1 cellular context compared by ENCODE assay signal in the genomic region with DNA sequence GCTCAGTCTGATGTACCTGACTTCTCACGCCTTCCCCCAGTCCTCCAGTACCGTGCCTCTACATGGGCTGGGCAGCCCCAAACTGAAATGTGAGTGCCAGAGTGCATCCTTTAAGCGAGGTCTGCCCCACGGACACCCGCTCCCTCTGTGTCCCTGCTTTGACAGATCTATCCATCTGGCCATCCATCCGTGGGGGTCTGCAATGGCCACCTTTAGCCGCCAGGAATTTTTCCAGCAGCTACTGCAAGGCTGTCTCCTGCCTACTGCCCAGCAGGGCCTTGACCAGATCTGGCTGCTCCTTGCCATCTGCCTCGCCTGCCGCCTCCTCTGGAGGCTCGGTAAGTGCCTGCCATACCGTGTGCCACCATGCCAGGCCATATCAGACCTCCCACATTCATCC.
TF ChIP-seq lines count a peak whose summit lies in the region.

No MANE protein-coding gene starts in this region.

TF ChIP-seq in GM12878, 131 proteins besides CTCF, POLR2A, EP300 and RAD21:
- TF ChIP-seq, protein P1, sequence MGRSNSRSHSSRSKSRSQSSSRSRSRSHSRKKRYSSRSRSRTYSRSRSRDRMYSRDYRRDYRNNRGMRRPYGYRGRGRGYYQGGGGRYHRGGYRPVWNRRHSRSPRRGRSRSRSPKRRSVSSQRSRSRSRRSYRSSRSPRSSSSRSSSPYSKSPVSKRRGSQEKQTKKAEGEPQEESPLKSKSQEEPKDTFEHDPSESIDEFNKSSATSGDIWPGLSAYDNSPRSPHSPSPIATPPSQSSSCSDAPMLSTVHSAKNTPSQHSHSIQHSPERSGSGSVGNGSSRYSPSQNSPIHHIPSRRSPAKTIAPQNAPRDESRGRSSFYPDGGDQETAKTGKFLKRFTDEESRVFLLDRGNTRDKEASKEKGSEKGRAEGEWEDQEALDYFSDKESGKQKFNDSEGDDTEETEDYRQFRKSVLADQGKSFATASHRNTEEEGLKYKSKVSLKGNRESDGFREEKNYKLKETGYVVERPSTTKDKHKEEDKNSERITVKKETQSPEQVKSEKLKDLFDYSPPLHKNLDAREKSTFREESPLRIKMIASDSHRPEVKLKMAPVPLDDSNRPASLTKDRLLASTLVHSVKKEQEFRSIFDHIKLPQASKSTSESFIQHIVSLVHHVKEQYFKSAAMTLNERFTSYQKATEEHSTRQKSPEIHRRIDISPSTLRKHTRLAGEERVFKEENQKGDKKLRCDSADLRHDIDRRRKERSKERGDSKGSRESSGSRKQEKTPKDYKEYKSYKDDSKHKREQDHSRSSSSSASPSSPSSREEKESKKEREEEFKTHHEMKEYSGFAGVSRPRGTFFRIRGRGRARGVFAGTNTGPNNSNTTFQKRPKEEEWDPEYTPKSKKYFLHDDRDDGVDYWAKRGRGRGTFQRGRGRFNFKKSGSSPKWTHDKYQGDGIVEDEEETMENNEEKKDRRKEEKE (IDR thresholded peaks at IDR 0.05): no peak
- no peak for TF ChIP-seq PML (IDR thresholded peaks at IDR 0.05; ENCODE audit: low read length)
- no peak for TF ChIP-seq IKZF2 (IDR thresholded peaks at IDR 0.05)
- TF ChIP-seq NFXL1 (IDR thresholded peaks at IDR 0.05; ENCODE audit: borderline replicate concordance): no peak
- TF ChIP-seq, protein P2, sequence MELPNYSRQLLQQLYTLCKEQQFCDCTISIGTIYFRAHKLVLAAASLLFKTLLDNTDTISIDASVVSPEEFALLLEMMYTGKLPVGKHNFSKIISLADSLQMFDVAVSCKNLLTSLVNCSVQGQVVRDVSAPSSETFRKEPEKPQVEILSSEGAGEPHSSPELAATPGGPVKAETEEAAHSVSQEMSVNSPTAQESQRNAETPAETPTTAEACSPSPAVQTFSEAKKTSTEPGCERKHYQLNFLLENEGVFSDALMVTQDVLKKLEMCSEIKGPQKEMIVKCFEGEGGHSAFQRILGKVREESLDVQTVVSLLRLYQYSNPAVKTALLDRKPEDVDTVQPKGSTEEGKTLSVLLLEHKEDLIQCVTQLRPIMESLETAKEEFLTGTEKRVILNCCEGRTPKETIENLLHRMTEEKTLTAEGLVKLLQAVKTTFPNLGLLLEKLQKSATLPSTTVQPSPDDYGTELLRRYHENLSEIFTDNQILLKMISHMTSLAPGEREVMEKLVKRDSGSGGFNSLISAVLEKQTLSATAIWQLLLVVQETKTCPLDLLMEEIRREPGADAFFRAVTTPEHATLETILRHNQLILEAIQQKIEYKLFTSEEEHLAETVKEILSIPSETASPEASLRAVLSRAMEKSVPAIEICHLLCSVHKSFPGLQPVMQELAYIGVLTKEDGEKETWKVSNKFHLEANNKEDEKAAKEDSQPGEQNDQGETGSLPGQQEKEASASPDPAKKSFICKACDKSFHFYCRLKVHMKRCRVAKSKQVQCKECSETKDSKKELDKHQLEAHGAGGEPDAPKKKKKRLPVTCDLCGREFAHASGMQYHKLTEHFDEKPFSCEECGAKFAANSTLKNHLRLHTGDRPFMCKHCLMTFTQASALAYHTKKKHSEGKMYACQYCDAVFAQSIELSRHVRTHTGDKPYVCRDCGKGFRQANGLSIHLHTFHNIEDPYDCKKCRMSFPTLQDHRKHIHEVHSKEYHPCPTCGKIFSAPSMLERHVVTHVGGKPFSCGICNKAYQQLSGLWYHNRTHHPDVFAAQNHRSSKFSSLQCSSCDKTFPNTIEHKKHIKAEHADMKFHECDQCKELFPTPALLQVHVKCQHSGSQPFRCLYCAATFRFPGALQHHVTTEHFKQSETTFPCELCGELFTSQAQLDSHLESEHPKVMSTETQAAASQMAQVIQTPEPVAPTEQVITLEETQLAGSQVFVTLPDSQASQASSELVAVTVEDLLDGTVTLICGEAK (IDR thresholded peaks at IDR 0.05; ENCODE audit: borderline replicate concordance): no peak
